Comparison of ENCODE assay signal across 34 cellular contexts in the genomic region with DNA sequence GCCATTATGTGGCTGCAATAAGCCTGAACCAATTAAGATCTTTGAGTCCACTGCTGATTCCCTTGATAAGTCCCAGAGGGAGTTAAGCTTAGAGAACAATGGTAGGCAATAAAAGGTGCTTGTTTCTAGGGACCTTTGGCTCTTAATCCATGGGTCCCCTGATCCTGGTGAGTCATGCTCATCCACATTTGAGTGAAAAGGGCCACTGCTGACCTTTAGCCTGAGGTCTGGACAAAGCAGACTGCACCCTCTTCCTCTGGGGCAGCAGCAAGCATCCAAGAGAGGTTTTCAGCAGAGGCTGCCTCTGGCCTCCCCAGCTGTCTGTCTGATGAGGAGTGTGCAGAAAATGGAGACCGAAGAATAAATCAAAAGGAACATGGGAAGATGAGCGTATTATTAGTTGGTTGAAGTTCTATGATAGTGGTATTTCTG. TPM values are rescaled to one million over a fixed set of nuclear protein-coding genes. Genes with fewer than 3 reads are reported as not detected.
DNase-seq lines count a peak whose midpoint lies in the region; ATAC-seq and TF ChIP-seq lines count a peak whose summit lies in the region.
"Had no signal": no experiment of that assay in that cellular context is flagged by ENCODE, and none has a peak within 500 bp of the region (broad histone marks: within the 10 kb centered on the region; RNA-seq: fewer than 3 reads in every experiment).

No MANE protein-coding gene starts in this region.

- no peak for TF ChIP-seq POLR2A in Peyer's patch (IDR thresholded peaks at IDR 0.05)

- peaks cover 0 to 7% (median 0%) of the 10 kb centered on the region in 4 donors for H3K4me1 ChIP-seq in Peyer's patch
- peaks cover 22% of the 10 kb centered on the region for H3K4me1 ChIP-seq in hepatocyte (ENCODE audit: insufficient read depth)
- H3K4me1 ChIP-seq: adrenal gland, esophagus muscularis mucosa, heart right ventricle, SJSA1, testis had no signal

- no peaks in the 10 kb centered on the region for H3K9me3 Mint-ChIP-seq in activated T-cell treated with anti-CD3 and anti-CD28 coated beads, Interleukin-2, amount 50 U/mL, for 24 hours
- H3K9me3 Mint-ChIP-seq: activated naive CD4-positive, alpha-beta T cell treated with anti-CD3 and anti-CD28 coated beads for 36 hours; nephron; stimulated activated naive CD8-positive, alpha-beta T cell treated with anti-CD3 and anti-CD28 coated beads, Interleukin-15, Interleukin-2, amounts not matched to agents 100 ng/mL and 50 ng/mL, for 24 hours had no signal

- DNase-seq in LoVo (ENCODE audit: low spot score): peak; percentile 7
- peak in 2 of 3 donors; percentile 56 to 64 for DNase-seq in Peyer's patch
- DNase-seq in hepatocyte (ENCODE audit: low spot score): peak; percentile 56
- DNase-seq in retina: peak; percentile 20
- no peak for DNase-seq in stimulated activated CD4-positive, alpha-beta T cell treated with anti-CD3 and anti-CD28 coated beads, Interleukin-15, amount 100 ng/mL, for 24 hours
- no peak for DNase-seq in activated T-cell treated with anti-CD3 and anti-CD28 coated beads, Interleukin-2, amount 50 U/mL, for 24 hours
- DNase-seq in activated naive CD4-positive, alpha-beta T cell treated with anti-CD3 and anti-CD28 coated beads, Interleukin-2, amount 50 U/mL, for 16 hours: no peak
- DNase-seq: activated CD4-positive, alpha-beta T cell treated with anti-CD3 and anti-CD28 coated beads, Interleukin-2, amount 50 U/mL, for 48 hours; activated naive CD4-positive, alpha-beta T cell treated with anti-CD3 and anti-CD28 coated beads for 36 hours; adrenal gland; C1 segment of cervical spinal cord; central memory CD4-positive, alpha-beta T cell; foreskin fibroblast; GOT3; heart right ventricle; left cardiac atrium; mammary epithelial cell; NCI-H1092 treated with DMSO at 0.1 percent for 48 hours; NCI-H2029 treated with DMSO at 0.1 percent for 48 hours; NCI-H2227 treated with DMSO at 0.1 percent for 48 hours; NCI-H774; right cardiac atrium; stimulated activated CD8-positive, alpha-beta memory T cell treated with anti-CD3 and anti-CD28 coated beads, Interleukin-4, amount 100 ng/mL, for 48 hours; testis had no signal

- no peak overlapping the region for H3K4me3 Mint-ChIP-seq in activated T-cell treated with anti-CD3 and anti-CD28 coated beads, Interleukin-2, amount 50 U/mL, for 24 hours
- H3K4me3 Mint-ChIP-seq: activated naive CD4-positive, alpha-beta T cell treated with anti-CD3 and anti-CD28 coated beads for 36 hours; nephron; stimulated activated naive CD8-positive, alpha-beta T cell treated with anti-CD3 and anti-CD28 coated beads, Interleukin-15, Interleukin-2, amounts not matched to agents 100 ng/mL and 50 ng/mL, for 24 hours had no signal

- H3K9me2 ChIP-seq in hepatocyte (replicated peaks; ENCODE audit: insufficient read depth): no peaks in the 10 kb centered on the region

- no peaks in the 10 kb centered on the region for H3K79me2 ChIP-seq in hepatocyte

- H4K20me1 ChIP-seq in hepatocyte (ENCODE audit: insufficient read depth, poor library complexity, severe bottlenecking): no peaks in the 10 kb centered on the region

- H3K36me3 Mint-ChIP-seq in activated T-cell treated with anti-CD3 and anti-CD28 coated beads, Interleukin-2, amount 50 U/mL, for 24 hours (ENCODE audit: low read depth): no peaks in the 10 kb centered on the region

- H3K36me3 ChIP-seq in Peyer's patch (no peaks in the 10 kb centered on the region), hepatocyte (replicated peaks; ENCODE audit: insufficient read depth, low read depth) (no peaks in the 10 kb centered on the region)
- H3K36me3 ChIP-seq: adrenal gland, esophagus muscularis mucosa, heart right ventricle, SJSA1 had no signal

- H3K4me2 ChIP-seq in hepatocyte: peak overlapping the region; percentile 19

- H3K27me3 ChIP-seq in Peyer's patch (no peaks in the 10 kb centered on the region), hepatocyte (no peaks in the 10 kb centered on the region)
- H3K27me3 ChIP-seq: SJSA1, testis had no signal

- H3K27ac ChIP-seq in Peyer's patch (no peak overlapping the region), hepatocyte (peak overlapping the region; percentile 79)
- H3K27ac ChIP-seq: adrenal gland, esophagus muscularis mucosa, heart right ventricle, SJSA1, testis had no signal

- H2AFZ ChIP-seq in hepatocyte: no peak overlapping the region

- H3K27me3 Mint-ChIP-seq in activated T-cell treated with anti-CD3 and anti-CD28 coated beads, Interleukin-2, amount 50 U/mL, for 24 hours: peaks cover 32% of the 10 kb centered on the region

- no peak for TF ChIP-seq CTCF in Peyer's patch (IDR thresholded peaks at IDR 0.05)
- no peak for TF ChIP-seq CTCF in hepatocyte (IDR thresholded peaks at IDR 0.05; ENCODE audit: poor library complexity)

- no peaks in the 10 kb centered on the region for H3K4me1 Mint-ChIP-seq in activated T-cell treated with anti-CD3 and anti-CD28 coated beads, Interleukin-2, amount 50 U/mL, for 24 hours (ENCODE audit: low read depth)
- H3K4me1 Mint-ChIP-seq: nephron had no signal

- WGBS in hepatocyte (ENCODE audit: low lambda C conversion rate, missing lambda C conversion rate): 92% methylated on average over 2 of the region's 2 CpGs

- no peak for ATAC-seq in GM21447 (IDR thresholded peaks at IDR 0.05; ENCODE audit: unreplicated experiment)
- ATAC-seq: activated CD4-positive, CD25-positive, alpha-beta regulatory T cell treated with anti-CD3 and anti-CD28 coated beads, Interleukin-2, amount 50 U/mL, for 24 hours; heart right ventricle; left cardiac atrium; right cardiac atrium had no signal

- H3K27ac Mint-ChIP-seq in activated T-cell treated with anti-CD3 and anti-CD28 coated beads, Interleukin-2, amount 50 U/mL, for 24 hours: no peak overlapping the region
- H3K27ac Mint-ChIP-seq: activated naive CD4-positive, alpha-beta T cell treated with anti-CD3 and anti-CD28 coated beads for 36 hours; nephron; stimulated activated naive CD8-positive, alpha-beta T cell treated with anti-CD3 and anti-CD28 coated beads, Interleukin-15, Interleukin-2, amounts not matched to agents 100 ng/mL and 50 ng/mL, for 24 hours had no signal

- no peak overlapping the region for H3K4me3 ChIP-seq in Peyer's patch
- no peak overlapping the region for H3K4me3 ChIP-seq in hepatocyte
- H3K4me3 ChIP-seq: adrenal gland, esophagus muscularis mucosa, heart right ventricle, SJSA1, testis had no signal

- no peaks in the 10 kb centered on the region for H3K9me3 ChIP-seq in Peyer's patch
- H3K9me3 ChIP-seq in hepatocyte (ENCODE audit: low read depth): no peaks in the 10 kb centered on the region
- H3K9me3 ChIP-seq: adrenal gland, heart right ventricle, SJSA1, testis had no signal

RNA-seq across cellular contexts. Expression of a gene that starts 16.1 kb away (rescaled TPM):
- total RNA-seq in Peyer's patch (10 to 100 TPM in 2 of 4 donors, 1 to 10 TPM in 2; 4.1 to 13.0 (median 9.6) TPM), hepatocyte (25.7 and 25.9 TPM in 2 replicates)
- 14.2 and 33.0 TPM in 2 replicates for polyA plus RNA-seq in hepatocyte
- total RNA-seq: activated naive CD4-positive, alpha-beta T cell treated with anti-CD3 and anti-CD28 coated beads for 36 hours; HT-29; mammary epithelial cell; MCF 10A; osteocyte; RPMI7951; SJSA1 had no signal
- polyA plus RNA-seq: mammary epithelial cell had no signal

Comparison
In these comparisons a context has a peak if more than half of its experiments do, and no peak if none do; other contexts are left out.
1. DNase-seq: peak in LoVo (single experiment), Peyer's patch (2 of 3), hepatocyte (single experiment) and retina (single experiment); none in stimulated activated CD4-positive, alpha-beta T cell treated with anti-CD3 and anti-CD28 coated beads, Interleukin-15, amount 100 ng/mL, for 24 hours (single experiment), activated T-cell treated with anti-CD3 and anti-CD28 coated beads, Interleukin-2, amount 50 U/mL, for 24 hours (single experiment) and activated naive CD4-positive, alpha-beta T cell treated with anti-CD3 and anti-CD28 coated beads, Interleukin-2, amount 50 U/mL, for 16 hours (single experiment).